In genomic region chr17:76151896-76152454, GRCh38 we compare ENCODE assay signal across 25 cellular contexts. TPM values are rescaled to one million over a fixed set of nuclear protein-coding genes. Genes with fewer than 3 reads are reported as not detected.
DNase-seq lines count a peak whose midpoint lies in the region; ATAC-seq, FAIRE-seq and TF ChIP-seq lines count a peak whose summit lies in the region.
"Had no signal": no experiment of that assay in that cellular context is flagged by ENCODE, and none has a peak within 500 bp of the region (broad histone marks: within the 10 kb centered on the region; RNA-seq: fewer than 3 reads in every experiment).

No MANE protein-coding gene starts in this region.

- no peak overlapping the region for H2AFZ ChIP-seq in K562 (ENCODE audit: low read depth, low read length)
- H2AFZ ChIP-seq: hepatocyte had no signal

- H3K27ac ChIP-seq in K562 (ENCODE audit: extremely low read depth, low read depth, low read length) (no peak overlapping the region), spleen (peak overlapping the region in 2 of 8 donors; percentile 43 to 57)
- H3K27ac ChIP-seq: coronary artery, KMS-11, transverse colon had no signal

- H3K4me2 ChIP-seq in K562 (ENCODE audit: insufficient read depth, low read length) = no peak overlapping the region
- H3K4me2 ChIP-seq: hepatocyte, KMS-11 had no signal

- H3K4me1 ChIP-seq in K562 (replicated peaks in 1 of 2; ENCODE audit: control insufficient read depth in 2 of 2, insufficient read depth in 2 of 2, low read length in 2 of 2) (0 out of 5 replicates have a peak, but pooled peaks cover 0 to 3% of the 10 kb centered on the region in 2 experiments), spleen (peaks cover 0 to 11% (median 6%) of the 10 kb centered on the region in 6 donors)

- H3K27me3 Mint-ChIP-seq in activated CD4-positive, alpha-beta T cell treated with anti-CD3 and anti-CD28 coated beads, Interleukin-2, amount 10 ng/mL, durations not matched to agents 24 days and 14 days = no peaks in the 10 kb centered on the region
- no peaks in the 10 kb centered on the region for H3K27me3 Mint-ChIP-seq in T-helper 2 cell treated with Interferon-gamma antibody and Interleukin-4, amounts not matched to agents 5 μg/mL and 100 μg/mL, for 36 hours (ENCODE audit: low read depth)
- H3K27me3 Mint-ChIP-seq in WTC11 (ENCODE audit: low read depth) (no peaks in the 10 kb centered on the region), immature natural killer cell (ENCODE audit: low read depth in 3 of 3) (no peaks in the 10 kb centered on the region)

- 91% methylated on average over 8 of the region's 8 CpGs for WGBS in K562 (ENCODE audit: insufficient coverage, low coverage, missing lambda C conversion rate)
- WGBS in spleen, 5 donors = 84 to 87% (median 87%) methylated on average over 8 of the region's 8 CpGs

- no peaks in the 10 kb centered on the region for H3K9me3 ChIP-seq in K562 (replicated peaks; ENCODE audit: control insufficient read depth, insufficient read depth, low read depth, low read length)
- no peaks in the 10 kb centered on the region for H3K9me3 ChIP-seq in spleen
- H3K9me3 ChIP-seq: transverse colon had no signal

- no peak for TF ChIP-seq RAD21 in K562 (CRISPR knock-in tag; conservative IDR thresholded peaks at IDR 0.05 in 1 of 2, IDR thresholded peaks at IDR 0.05 in 1 of 2)

- peak; percentile 29 for FAIRE-seq in K562 (lab: Jason Lieb, UNC)
- FAIRE-seq: kidney, TTC549 had no signal

- CTCF ChIA-PET in K562 (lab: Yijun Ruan, JAX; ENCODE audit: low intra/inter-chr PET ratio) = no interaction called here
- CTCF ChIA-PET in WTC11 (lab: Charles Lee) = interaction anchor here (0.9 to 4.6 kb wide), 18 partner anchors 9 to 152 kb away, joined by 3 to 68 read pairs (median 6); partner anchors contain the start of genes CDK3 and FOXJ1

- H3K36me3 Mint-ChIP-seq in activated CD4-positive, alpha-beta T cell treated with anti-CD3 and anti-CD28 coated beads, Interleukin-2, amount 10 ng/mL, durations not matched to agents 24 days and 14 days (ENCODE audit: low read depth) = peaks cover 51% of the 10 kb centered on the region
- peaks cover 41% of the 10 kb centered on the region for H3K36me3 Mint-ChIP-seq in T-helper 2 cell treated with Interferon-gamma antibody and Interleukin-4, amounts not matched to agents 5 μg/mL and 100 μg/mL, for 36 hours (ENCODE audit: low read depth)
- H3K36me3 Mint-ChIP-seq in WTC11 (no peaks in the 10 kb centered on the region), immature natural killer cell (peaks cover 0 to 8% (median 5%) of the 10 kb centered on the region in 3 donors)

- POLR2A ChIA-PET in K562 (lab: Yijun Ruan, JAX) = interaction anchor here (0.6 to 2.2 kb wide), 9 partner anchors 8 to 159 kb away, joined by 3 to 4 read pairs (median 4); partner anchors contain the start of genes FOXJ1 and UBALD2
- POLR2A ChIA-PET in WTC11 (lab: Charles Lee) = interaction anchor here (0.5 kb wide), 1 partner anchor 338 kb away, joined by 4 read pairs; no protein-coding TSS in a partner anchor

- no TSS peak for BruUV-seq in K562 (replicated peaks; lab: Mats Ljungman, UMichigan)

- intact Hi-C loops in activated CD4-positive, alpha-beta T cell treated with anti-CD3 and anti-CD28 coated beads, Interleukin-2, amount 10 ng/mL, durations not matched to agents 24 days and 14 days (cut with micrococcal nuclease) = no loop called here
- intact Hi-C loops in K562 (cut with micrococcal nuclease) (no loop called here), spleen (cut with DNase I; ENCODE audit: low total_unique reads) (no loop called here)

- DNase-seq in activated CD4-positive, alpha-beta T cell treated with anti-CD3 and anti-CD28 coated beads, Interleukin-2, amount 10 ng/mL, durations not matched to agents 24 days and 14 days = peak; percentile 72
- DNase-seq in activated CD4-positive, alpha-beta T cell treated with anti-CD3 and anti-CD28 coated beads for 48 hours = no peak
- no peak for DNase-seq in T-helper 2 cell treated with Interferon-gamma antibody and Interleukin-4, amounts not matched to agents 5 μg/mL and 100 μg/mL, for 36 hours (ENCODE audit: low spot score)
- DNase-seq in K562 (ENCODE audit: extremely low read depth in 1 of 4, low spot score in 3 of 4) (no peak), spleen (peak; percentile 60), WTC11 (ENCODE audit: low spot score) (no peak), NCI-H345 treated with DMSO at 0.1 percent for 48 hours (lab: John Stamatoyannopoulos, UW; ENCODE audit: unreplicated experiment) (no peak), immature natural killer cell (no peak)
- DNase-seq: 8988T; Calu3; EL; foreskin fibroblast; kidney; NCI-H2029; NCI-H510A treated with DMSO at 0.1 percent for 48 hours; right cardiac atrium; stimulated activated CD4-positive, alpha-beta T cell treated with anti-CD3 and anti-CD28 coated beads, Interleukin-15, amount 100 ng/mL, for 24 hours; transverse colon had no signal

- peak overlapping the region; percentile 46 for H3K27ac Mint-ChIP-seq in activated CD4-positive, alpha-beta T cell treated with anti-CD3 and anti-CD28 coated beads, Interleukin-2, amount 10 ng/mL, durations not matched to agents 24 days and 14 days
- H3K27ac Mint-ChIP-seq in T-helper 2 cell treated with Interferon-gamma antibody and Interleukin-4, amounts not matched to agents 5 μg/mL and 100 μg/mL, for 36 hours = peak overlapping the region; percentile 31
- H3K27ac Mint-ChIP-seq in WTC11 = no peak overlapping the region
- H3K27ac Mint-ChIP-seq in immature natural killer cell = no peak overlapping the region
- H3K27ac Mint-ChIP-seq: stimulated activated effector memory CD8-positive, alpha-beta T cell treated with anti-CD3 and anti-CD28 coated beads, Interleukin-12 subunit alpha, Interleukin-12 subunit beta, amount 100 ng/mL, for 72 hours had no signal

- no peak for TF ChIP-seq EP300 in K562 (IDR thresholded peaks at IDR 0.05; ENCODE audit: low read length)

- ATAC-seq in K562 (no peak), WTC11 (no peak)
- ATAC-seq: right cardiac atrium; stimulated activated effector memory CD8-positive, alpha-beta T cell treated with anti-CD3 and anti-CD28 coated beads, Interleukin-12 subunit alpha, Interleukin-12 subunit beta, amount 100 ng/mL, for 72 hours had no signal

- H3K79me2 ChIP-seq in K562 (ENCODE audit: control insufficient read depth, insufficient read depth, low read length) = no peaks in the 10 kb centered on the region
- H3K79me2 ChIP-seq: hepatocyte had no signal

- TF ChIP-seq POLR2A in K562 (conservative IDR thresholded peaks at IDR 0.05) (no peak), spleen (IDR thresholded peaks at IDR 0.05) (no peak)

- H3K27me3 ChIP-seq in K562 (ENCODE audit: control insufficient read depth in 2 of 2, insufficient read depth in 2 of 2, low read length in 2 of 2) = no peaks in the 10 kb centered on the region
- H3K27me3 ChIP-seq in spleen (replicated peaks in 1 of 7) = no peaks in the 10 kb centered on the region
- H3K27me3 ChIP-seq: hepatocyte, transverse colon had no signal

- in situ Hi-C loops in K562 (cut with MboI) = no loop called here

- H3K36me3 ChIP-seq in K562 (ENCODE audit: control insufficient read depth, insufficient read depth, low read length) = peaks cover 58% of the 10 kb centered on the region; the same call in 2 of the 3 replicates
- peaks cover 0 to 3% (median 0%) of the 10 kb centered on the region in 6 donors for H3K36me3 ChIP-seq in spleen
- H3K36me3 ChIP-seq: transverse colon had no signal

- H3K9ac ChIP-seq in K562 (ENCODE audit: insufficient read depth in 1 of 2, low read depth in 2 of 2, low read length in 2 of 2) = no peak overlapping the region
- H3K9ac ChIP-seq: KMS-11 had no signal

- peak overlapping the region; percentile 17 for H3K4me3 Mint-ChIP-seq in activated CD4-positive, alpha-beta T cell treated with anti-CD3 and anti-CD28 coated beads, Interleukin-2, amount 10 ng/mL, durations not matched to agents 24 days and 14 days
- H3K4me3 Mint-ChIP-seq in T-helper 2 cell treated with Interferon-gamma antibody and Interleukin-4, amounts not matched to agents 5 μg/mL and 100 μg/mL, for 36 hours = no peak overlapping the region
- H3K4me3 Mint-ChIP-seq in WTC11 = no peak overlapping the region
- no peak overlapping the region for H3K4me3 Mint-ChIP-seq in immature natural killer cell
- H3K4me3 Mint-ChIP-seq: stimulated activated effector memory CD8-positive, alpha-beta T cell treated with anti-CD3 and anti-CD28 coated beads, Interleukin-12 subunit alpha, Interleukin-12 subunit beta, amount 100 ng/mL, for 72 hours had no signal

- no peaks in the 10 kb centered on the region for H3K9me3 Mint-ChIP-seq in activated CD4-positive, alpha-beta T cell treated with anti-CD3 and anti-CD28 coated beads, Interleukin-2, amount 10 ng/mL, durations not matched to agents 24 days and 14 days
- no peaks in the 10 kb centered on the region for H3K9me3 Mint-ChIP-seq in T-helper 2 cell treated with Interferon-gamma antibody and Interleukin-4, amounts not matched to agents 5 μg/mL and 100 μg/mL, for 36 hours
- H3K9me3 Mint-ChIP-seq in WTC11 = no peaks in the 10 kb centered on the region
- H3K9me3 Mint-ChIP-seq in immature natural killer cell = no peaks in the 10 kb centered on the region
- H3K9me3 Mint-ChIP-seq: stimulated activated effector memory CD8-positive, alpha-beta T cell treated with anti-CD3 and anti-CD28 coated beads, Interleukin-12 subunit alpha, Interleukin-12 subunit beta, amount 100 ng/mL, for 72 hours had no signal

- TF ChIP-seq CTCF in K562 (IDR thresholded peaks at IDR 0.05 in 2 of 3, conservative IDR thresholded peaks at IDR 0.05 in 1 of 3; ENCODE audit: insufficient read depth in 2 of 3, low read depth in 1 of 3, low read length in 3 of 3) (no peak), spleen (IDR thresholded peaks at IDR 0.05 in 8 of 11, conservative IDR thresholded peaks at IDR 0.05 in 3 of 11) (no peak), WTC11 (IDR thresholded peaks at IDR 0.05) (no peak)

- no peak overlapping the region for H3K4me3 ChIP-seq in K562
- H3K4me3 ChIP-seq in spleen = no peak overlapping the region
- H3K4me3 ChIP-seq: coronary artery, hepatocyte, transverse colon had no signal

- peaks cover 23% of the 10 kb centered on the region for H3K4me1 Mint-ChIP-seq in activated CD4-positive, alpha-beta T cell treated with anti-CD3 and anti-CD28 coated beads, Interleukin-2, amount 10 ng/mL, durations not matched to agents 24 days and 14 days
- peaks cover 10% of the 10 kb centered on the region for H3K4me1 Mint-ChIP-seq in T-helper 2 cell treated with Interferon-gamma antibody and Interleukin-4, amounts not matched to agents 5 μg/mL and 100 μg/mL, for 36 hours (ENCODE audit: low read depth)
- H3K4me1 Mint-ChIP-seq in WTC11 (peaks cover 37% of the 10 kb centered on the region), immature natural killer cell (peaks cover 8 to 13% of the 10 kb centered on the region in 2 donors)

- no peaks in the 10 kb centered on the region for H3K9me1 ChIP-seq in K562 (ENCODE audit: control insufficient read depth, insufficient read depth, low read length)

- H4K20me1 ChIP-seq in K562 (replicated peaks; ENCODE audit: control insufficient read depth, insufficient read depth, low read length) = no peaks in the 10 kb centered on the region

RNA-seq across cellular contexts. Expression of gene FOXJ1, which starts 10.9 kb away (rescaled TPM):
- total RNA-seq in activated CD4-positive, alpha-beta T cell treated with anti-CD3 and anti-CD28 coated beads, Interleukin-2, amount 10 ng/mL, durations not matched to agents 24 days and 14 days = 0.07 and 0.35 TPM in 2 replicates
- total RNA-seq in K562 (2011; cell fraction: chromatin; rRNA removed; ENCODE audit: low replicate concordance) = not detected in 2 replicates
- total RNA-seq in K562 (2011; cell fraction: nucleolus; rRNA removed) = not detected in 2 replicates
- not detected in 2 replicates for total RNA-seq in K562 (2011; cell fraction: nucleoplasm; rRNA removed)
- not detected in 2 replicates for total RNA-seq in K562 (2014; rRNA removed)
- not detected in 2 replicates for total RNA-seq in K562 (2014; rRNA removed; fragmentation: Illumina TruSeq; extraction: Trizol)
- total RNA-seq in K562 (2015; rRNA removed; fragmentation: Illumina TruSeq; extraction: Trizol) = not detected in 2 replicates
- total RNA-seq in K562 (2021) = 0.07 TPM in 2 replicates
- not detected in 2 replicates for polyA plus RNA-seq in K562 (2011; rRNA removed)
- polyA plus RNA-seq in K562 (2011; cell fraction: cytosol; rRNA removed) = 0.03 TPM in 1 of 2 replicates, not detected in the other
- polyA plus RNA-seq in K562 (2011; cell fraction: nucleus; rRNA removed) = not detected in 2 replicates
- polyA plus RNA-seq in K562 (2012) = 0.06 TPM in 1 of 2 replicates, not detected in the other
- not detected in 2 replicates for polyA plus RNA-seq in K562 (2014; fragmentation: Illumina TruSeq; extraction: Trizol)
- polyA plus RNA-seq in K562 (2014; fragmentation: Nextera tagmentation; extraction: Ambion mirVana) = not detected
- polyA plus RNA-seq in K562 (2014; rRNA removed) = not detected in 2 replicates
- not detected in 2 replicates for polyA minus RNA-seq in K562 (2011; rRNA and poly(A)+ RNA removed)
- polyA minus RNA-seq in K562 (2011; cell fraction: cytosol; rRNA and poly(A)+ RNA removed) = not detected in 2 replicates
- polyA minus RNA-seq in K562 (2011; cell fraction: nucleus; rRNA and poly(A)+ RNA removed) = 0.11 TPM in 1 of 2 replicates, not detected in the other
- total RNA-seq in spleen = under 1 TPM in 1 of 7 donors, not detected in 6; 0.13 TPM
- polyA plus RNA-seq in spleen = under 1 TPM in 1 of 3 donors, not detected in 2; 0.05 TPM
- 6.2 to 11.8 TPM (median 6.8 TPM) in 3 replicates for total RNA-seq in WTC11 (2021)
- polyA plus RNA-seq in immature natural killer cell = not detected
- total RNA-seq: Calu3, lung microvascular endothelial cell, myocyte, right cardiac atrium had no signal
- polyA plus RNA-seq: right cardiac atrium had no signal

RNA-seq across cellular contexts. Expression of gene EXOC7, which starts 48.4 kb away (rescaled TPM):
- total RNA-seq in activated CD4-positive, alpha-beta T cell treated with anti-CD3 and anti-CD28 coated beads, Interleukin-2, amount 10 ng/mL, durations not matched to agents 24 days and 14 days = 104 and 108 TPM in 2 replicates
- 106 and 307 TPM in 2 replicates for total RNA-seq in K562 (2011; cell fraction: chromatin; rRNA removed; ENCODE audit: low replicate concordance)
- 138 and 157 TPM in 2 replicates for total RNA-seq in K562 (2011; cell fraction: nucleolus; rRNA removed)
- 108 and 119 TPM in 2 replicates for total RNA-seq in K562 (2011; cell fraction: nucleoplasm; rRNA removed)
- total RNA-seq in K562 (2014; rRNA removed) (35.0 and 35.5 TPM in 2 replicates), K562 (2014; rRNA removed; fragmentation: Illumina TruSeq; extraction: Trizol) (29.0 and 30.3 TPM in 2 replicates), K562 (2015; rRNA removed; fragmentation: Illumina TruSeq; extraction: Trizol) (36.3 and 42.4 TPM in 2 replicates), K562 (2021) (53.1 and 57.0 TPM in 2 replicates), spleen (100 to 1,000 TPM in 4 of 7 donors, 10 to 100 TPM in 3; 64.5 to 128 (median 104) TPM), WTC11 (2021) (90.0 to 126 TPM (median 96.2 TPM) in 3 replicates)
- polyA plus RNA-seq in K562 (2011; rRNA removed) (36.5 and 37.1 TPM in 2 replicates), K562 (2014; fragmentation: Illumina TruSeq; extraction: Trizol) (27.8 and 31.2 TPM in 2 replicates), K562 (2014; fragmentation: Nextera tagmentation; extraction: Ambion mirVana) (10 to 100 TPM; 18.6 to 20.2 TPM), K562 (2014; rRNA removed) (30.5 and 36.2 TPM in 2 replicates), spleen (10 to 100 TPM; 26.2 to 51.5 (median 35.0) TPM), immature natural killer cell (10 to 100 TPM; 37.2 to 78.9 (median 56.9) TPM)
- polyA plus RNA-seq in K562 (2011; cell fraction: cytosol; rRNA removed) = 30.9 and 53.6 TPM in 2 replicates
- polyA plus RNA-seq in K562 (2011; cell fraction: nucleus; rRNA removed) = 85.3 and 123 TPM in 2 replicates
- polyA plus RNA-seq in K562 (2012) = 44.4 and 49.7 TPM in 2 replicates
- polyA minus RNA-seq in K562 (2011; rRNA and poly(A)+ RNA removed) = 31.0 and 40.9 TPM in 2 replicates
- 32.9 and 34.2 TPM in 2 replicates for polyA minus RNA-seq in K562 (2011; cell fraction: cytosol; rRNA and poly(A)+ RNA removed)
- polyA minus RNA-seq in K562 (2011; cell fraction: nucleus; rRNA and poly(A)+ RNA removed) = 58.6 and 66.9 TPM in 2 replicates

Comparison
In these comparisons a context has a peak if more than half of its experiments do, and no peak if none do; other contexts are left out.
1. DNase-seq: peak in activated CD4-positive, alpha-beta T cell treated with anti-CD3 and anti-CD28 coated beads, Interleukin-2, amount 10 ng/mL, durations not matched to agents 24 days and 14 days (single experiment) and spleen (single experiment); none in activated CD4-positive, alpha-beta T cell treated with anti-CD3 and anti-CD28 coated beads for 48 hours (single experiment), T-helper 2 cell treated with Interferon-gamma antibody and Interleukin-4, amounts not matched to agents 5 μg/mL and 100 μg/mL, for 36 hours (single experiment), K562 (0 of 4), WTC11 (single experiment), NCI-H345 treated with DMSO at 0.1 percent for 48 hours (single experiment) and immature natural killer cell (0 of 3).
2. H3K27ac Mint-ChIP-seq: peak in activated CD4-positive, alpha-beta T cell treated with anti-CD3 and anti-CD28 coated beads, Interleukin-2, amount 10 ng/mL, durations not matched to agents 24 days and 14 days (single experiment) and T-helper 2 cell treated with Interferon-gamma antibody and Interleukin-4, amounts not matched to agents 5 μg/mL and 100 μg/mL, for 36 hours (single experiment); none in WTC11 (single experiment) and immature natural killer cell (0 of 6).